In genomic region chr9:15229475-15229874, GRCh38 we compare ENCODE assay signal across 20 cellular contexts.
A peak's percentile ranks its signal among the peaks of the same experiment; 100 is the strongest.
DNase-seq lines count a peak whose midpoint lies in the region; ATAC-seq, FAIRE-seq and TF ChIP-seq lines count a peak whose summit lies in the region.
"Had no signal": no experiment of that assay in that cellular context is flagged by ENCODE, and none has a peak within 500 bp of the region (broad histone marks: within the 10 kb centered on the region; RNA-seq: fewer than 3 reads in every experiment).

No MANE protein-coding gene starts in this region.

- no TSS peak for BruUV-seq in HepG2 (replicated peaks; lab: Mats Ljungman, UMichigan)

- H3K4me2 ChIP-seq in neural cell (ENCODE audit: low read length), result peak overlapping the region; percentile 40
- no peak overlapping the region for H3K4me2 ChIP-seq in HepG2 (ENCODE audit: low read depth, low read length)
- H3K4me2 ChIP-seq: PC-9 had no signal

- H3K4me3 ChIP-seq in neural cell (ENCODE audit: low read length), result peak overlapping the region; percentile 26
- H3K4me3 ChIP-seq in HepG2 (replicated peaks in 1 of 3; ENCODE audit: insufficient read depth in 1 of 3, low read depth in 2 of 3, low read length in 3 of 3), result no peak overlapping the region
- H3K4me3 ChIP-seq: PC-9 had no signal

- intact Hi-C loops in HepG2 (cut with micrococcal nuclease; ENCODE audit: unreplicated experiment), result no loop called here

- H3K27me3 Mint-ChIP-seq in activated T-cell treated with anti-CD3 and anti-CD28 coated beads, Interleukin-2, amount 50 U/mL, for 72 hours (ENCODE audit: low read depth), result no peaks in the 10 kb centered on the region
- no peaks in the 10 kb centered on the region for H3K27me3 Mint-ChIP-seq in activated T-helper 17 cell treated with anti-CD3 and anti-CD28 coated beads, Interleukin-2, amount 50 U/mL, for 72 hours
- H3K27me3 Mint-ChIP-seq: CD4-positive, CD25-positive, alpha-beta regulatory T cell had no signal

- H3K4me1 Mint-ChIP-seq in activated T-cell treated with anti-CD3 and anti-CD28 coated beads, Interleukin-2, amount 50 U/mL, for 72 hours (ENCODE audit: low read depth), result peaks cover 39% of the 10 kb centered on the region
- H3K4me1 Mint-ChIP-seq in activated T-helper 17 cell treated with anti-CD3 and anti-CD28 coated beads, Interleukin-2, amount 50 U/mL, for 72 hours, result peaks cover 26% of the 10 kb centered on the region

- no peaks in the 10 kb centered on the region for H3K9me3 Mint-ChIP-seq in activated T-cell treated with anti-CD3 and anti-CD28 coated beads, Interleukin-2, amount 50 U/mL, for 72 hours
- peaks cover 3% of the 10 kb centered on the region for H3K9me3 Mint-ChIP-seq in activated T-helper 17 cell treated with anti-CD3 and anti-CD28 coated beads, Interleukin-2, amount 50 U/mL, for 72 hours

- peak overlapping the region; percentile 97 for H3K27ac Mint-ChIP-seq in activated T-cell treated with anti-CD3 and anti-CD28 coated beads, Interleukin-2, amount 50 U/mL, for 72 hours
- H3K27ac Mint-ChIP-seq in activated T-helper 17 cell treated with anti-CD3 and anti-CD28 coated beads, Interleukin-2, amount 50 U/mL, for 72 hours, result peak overlapping the region; percentile 68

- peak overlapping the region in 1 of 2 donors; percentile 59 for H3K4me3 Mint-ChIP-seq in activated T-cell treated with anti-CD3 and anti-CD28 coated beads, Interleukin-2, amount 50 U/mL, for 72 hours
- H3K4me3 Mint-ChIP-seq in activated T-helper 17 cell treated with anti-CD3 and anti-CD28 coated beads, Interleukin-2, amount 50 U/mL, for 72 hours, result peak overlapping the region; percentile 83

- no peak for DNase-seq in activated T-cell treated with anti-CD3 and anti-CD28 coated beads, Interleukin-2, amount 50 U/mL, for 72 hours
- DNase-seq in activated T-cell treated with anti-CD3 and anti-CD28 coated beads for 4 hours (no peak), NCI-H526 treated with DMSO at 0.1 percent for 48 hours (lab: John Stamatoyannopoulos, UW) (peak; percentile 67), HepG2 (ENCODE audit: low spot score) (no peak)
- DNase-seq: BE2C; CD4-positive, CD25-positive, alpha-beta regulatory T cell; COR-L47; DMS79 treated with DMSO at 0.1 percent for 48 hours; H7; KG1; NCI-H1092 treated with DMSO at 0.1 percent for 48 hours; NCI-H1436 treated with DMSO at 0.1 percent for 48 hours; NCI-H1930; NCI-H748 treated with DMSO at 0.1 percent for 48 hours; PC-9; RPMI8226; SHP77 had no signal

- H3K4me1 ChIP-seq in HepG2 (ENCODE audit: insufficient read depth, low read length), result no peaks in the 10 kb centered on the region
- H3K4me1 ChIP-seq: BE2C had no signal

- no peak for FAIRE-seq in HepG2 (lab: Jason Lieb, UNC)

- H3K27ac ChIP-seq in neural cell (ENCODE audit: low read length) (peak overlapping the region; percentile 60), HepG2 (ENCODE audit: extremely low read length, insufficient read depth, low read length) (no peak overlapping the region)
- H3K27ac ChIP-seq: PC-9 had no signal

- H3F3A ChIP-seq in neural cell (ENCODE audit: insufficient read depth, low read length, poor library complexity, severe bottlenecking), result peaks cover 4% of the 10 kb centered on the region

- peak overlapping the region; percentile 11 for H3K9ac ChIP-seq in neural cell (ENCODE audit: low read length)
- H3K9ac ChIP-seq in HepG2 (ENCODE audit: insufficient read depth, low read depth, low read length), result no peak overlapping the region

- no peaks in the 10 kb centered on the region for H3K27me3 ChIP-seq in neural cell (ENCODE audit: insufficient read depth, low read depth, low read length)
- no peaks in the 10 kb centered on the region for H3K27me3 ChIP-seq in HepG2 (ENCODE audit: control insufficient read depth in 1 of 2, insufficient read depth in 2 of 2, low read length in 2 of 2)
- H3K27me3 ChIP-seq: BE2C had no signal

- CTCF ChIA-PET in HepG2 (lab: Yijun Ruan, JAX; ENCODE audit: low intra/inter-chr PET ratio, low total read pairs), result no interaction called here

- TF ChIP-seq POLR2A in HepG2 (IDR thresholded peaks at IDR 0.05; ENCODE audit: insufficient read depth in 1 of 2, low read depth in 2 of 2, low read length in 2 of 2), result no peak

- ATAC-seq in activated T-cell treated with anti-CD3 and anti-CD28 coated beads, Interleukin-2, amount 50 U/mL, for 72 hours (replicated peaks in 1 of 2), result no peak
- ATAC-seq in activated T-helper 17 cell treated with anti-CD3 and anti-CD28 coated beads, Interleukin-2, amount 50 U/mL, for 72 hours (replicated peaks), result no peak
- ATAC-seq in HepG2 (no peak), GM21528 (IDR thresholded peaks at IDR 0.05; ENCODE audit: low FRiP score, unreplicated experiment) (no peak)

- no peaks in the 10 kb centered on the region for H3K9me2 ChIP-seq in neural cell (ENCODE audit: insufficient read depth, low read length)

- WGBS in HepG2 (ENCODE audit: low lambda C conversion rate), result 91% methylated on average over 5 of the region's 5 CpGs

- no peak for TF ChIP-seq CTCF in neural cell (IDR thresholded peaks at IDR 0.05; ENCODE audit: poor library complexity, severe bottlenecking)
- TF ChIP-seq CTCF in HepG2 (CRISPR knock-in tag; IDR thresholded peaks at IDR 0.05), result no peak

- in situ Hi-C loops in HepG2 (cut with HindIII; ENCODE audit: extremely low pct_ligation_motif_present, low pct_unique_long_range_greater_than_20kb), result no loop called here

- no peak for TF ChIP-seq RAD21 in neural cell (conservative IDR thresholded peaks at IDR 0.05)
- TF ChIP-seq RAD21 in HepG2 (CRISPR knock-in tag; IDR thresholded peaks at IDR 0.05), result no peak

- H3K36me3 ChIP-seq in neural cell (ENCODE audit: insufficient read depth, low read length) (no peaks in the 10 kb centered on the region), HepG2 (replicated peaks in 1 of 2; ENCODE audit: control insufficient read depth in 1 of 2, insufficient read depth in 2 of 2, low read length in 2 of 2) (0 out of 5 replicates have a peak, but pooled peaks cover 0 to 3% of the 10 kb centered on the region in 2 experiments)
- H3K36me3 ChIP-seq: BE2C had no signal

- H3K79me2 ChIP-seq in neural cell (replicated peaks; ENCODE audit: insufficient read depth, low read length) (no peaks in the 10 kb centered on the region), HepG2 (ENCODE audit: insufficient read depth, low read length) (peaks cover 3% of the 10 kb centered on the region)

- TF ChIP-seq EP300 in neural cell (conservative IDR thresholded peaks at IDR 0.05; ENCODE audit: poor library complexity, severe bottlenecking) (peak; percentile 92), HepG2 (IDR thresholded peaks at IDR 0.05; ENCODE audit: low read depth in 2 of 2, low read length in 2 of 2) (no peak), HepG2 (CRISPR knock-in tag; IDR thresholded peaks at IDR 0.05; ENCODE audit: borderline replicate concordance) (no peak)

- POLR2A ChIA-PET in HepG2 (lab: Yijun Ruan, JAX), result interaction anchor here (0.6 kb wide), 1 partner anchor 323 kb away, joined by 3 read pairs; no protein-coding TSS in a partner anchor

- H3K9me3 ChIP-seq in neural cell (ENCODE audit: low read length), result no peaks in the 10 kb centered on the region
- no peaks in the 10 kb centered on the region for H3K9me3 ChIP-seq in HepG2 (ENCODE audit: low read length)
- H3K9me3 ChIP-seq: BE2C had no signal

- H4K20me1 ChIP-seq in neural cell (ENCODE audit: insufficient read depth) (no peaks in the 10 kb centered on the region), HepG2 (ENCODE audit: insufficient read depth, low read length) (no peaks in the 10 kb centered on the region)

- no peak overlapping the region for H2AFZ ChIP-seq in neural cell (ENCODE audit: low read depth, low read length)
- H2AFZ ChIP-seq in HepG2 (ENCODE audit: low read length), result no peak overlapping the region
- H2AFZ ChIP-seq: PC-9 had no signal

- peaks cover 2 to 10% of the 10 kb centered on the region in 2 donors for H3K36me3 Mint-ChIP-seq in activated T-cell treated with anti-CD3 and anti-CD28 coated beads, Interleukin-2, amount 50 U/mL, for 72 hours (ENCODE audit: insufficient read depth in 2 of 2)
- H3K36me3 Mint-ChIP-seq in activated T-helper 17 cell treated with anti-CD3 and anti-CD28 coated beads, Interleukin-2, amount 50 U/mL, for 72 hours (ENCODE audit: low read depth), result peaks cover 19% of the 10 kb centered on the region

TF ChIP-seq in HepG2, 621 proteins besides CTCF, POLR2A, EP300 and RAD21:
- TF ChIP-seq NFYC (CRISPR knock-in tag; IDR thresholded peaks at IDR 0.05), result no peak
TF ChIP-seq in HepG2: peak in this region for 0.
